23 cellular contexts compared by ENCODE assay signal in genomic region chr11:11543656-11544055, GRCh38.
"Had no signal": no experiment of that assay in that cellular context is flagged by ENCODE, and none has a peak within 500 bp of the region (broad histone marks: within the 10 kb centered on the region; RNA-seq: fewer than 3 reads in every experiment).

No MANE protein-coding gene starts in this region.

- ATAC-seq: activated CD8-positive, alpha-beta memory T cell treated with anti-CD3 and anti-CD28 coated beads, Interleukin-2, amount 10 ng/mL, durations not matched to agents 7 days and 5 days; activated CD8-positive, alpha-beta T cell treated with anti-CD3 and anti-CD28 coated beads for 36 hours; activated naive CD8-positive, alpha-beta T cell treated with anti-CD3 and anti-CD28 coated beads, Interleukin-2, amount 50 U/mL, for 24 hours; mucosa of descending colon had no signal

- H3K9me3 Mint-ChIP-seq: activated B cell treated with CpG ODN at 0.5 μM for 24 hours; activated CD8-positive, alpha-beta T cell treated with anti-CD3 and anti-CD28 coated beads for 36 hours; activated naive CD4-positive, alpha-beta T cell treated with anti-CD3 and anti-CD28 coated beads, Interleukin-2, amount 50 U/mL, for 24 hours; activated naive CD8-positive, alpha-beta T cell treated with anti-CD3 and anti-CD28 coated beads, Interleukin-2, amount 50 U/mL, for 24 hours; activated T-helper 2 cell treated with anti-CD3 and anti-CD28 coated beads, Interferon-gamma antibody, Interleukin-2, Interleukin-4, amounts not matched to agents 10 μg/mL and 5 μg/mL and 100 μg/mL, durations not matched to agents 14 hours and 24 hours and 36 hours; nephron; T-helper 1 cell treated with Interleukin-12 subunit alpha and Interleukin-12 subunit beta and Interleukin-4 antibody, amounts not matched to agents 30 μg/mL and 1 μg/mL, for 36 hours; type B pancreatic cell had no signal

- H3K4me3 Mint-ChIP-seq: activated B cell treated with CpG ODN at 0.5 μM for 24 hours; activated CD8-positive, alpha-beta memory T cell treated with anti-CD3 and anti-CD28 coated beads, Interleukin-2, amount 10 ng/mL, durations not matched to agents 7 days and 5 days; activated CD8-positive, alpha-beta T cell treated with anti-CD3 and anti-CD28 coated beads for 36 hours; activated naive CD4-positive, alpha-beta T cell treated with anti-CD3 and anti-CD28 coated beads, Interleukin-2, amount 50 U/mL, for 24 hours; activated naive CD8-positive, alpha-beta T cell treated with anti-CD3 and anti-CD28 coated beads, Interleukin-2, amount 50 U/mL, for 24 hours; nephron; T-helper 1 cell treated with Interleukin-12 subunit alpha and Interleukin-12 subunit beta and Interleukin-4 antibody, amounts not matched to agents 30 μg/mL and 1 μg/mL, for 36 hours; type B pancreatic cell had no signal

- H3K27ac ChIP-seq: neutrophil, prostate gland, thoracic aorta had no signal

- H3K36me3 Mint-ChIP-seq: activated CD8-positive, alpha-beta memory T cell treated with anti-CD3 and anti-CD28 coated beads, Interleukin-2, amount 10 ng/mL, durations not matched to agents 7 days and 5 days; activated naive CD4-positive, alpha-beta T cell treated with anti-CD3 and anti-CD28 coated beads, Interleukin-2, amount 50 U/mL, for 24 hours; type B pancreatic cell had no signal

- H3K4me1 ChIP-seq: prostate gland had no signal

- H3K9me3 ChIP-seq: mucosa of descending colon, neutrophil, prostate gland, thoracic aorta had no signal

- H3K27me3 ChIP-seq: neutrophil had no signal

- H3K27me3 Mint-ChIP-seq: activated B cell treated with CpG ODN at 0.5 μM for 24 hours; activated CD8-positive, alpha-beta memory T cell treated with anti-CD3 and anti-CD28 coated beads, Interleukin-2, amount 10 ng/mL, durations not matched to agents 7 days and 5 days; activated CD8-positive, alpha-beta T cell treated with anti-CD3 and anti-CD28 coated beads for 36 hours; activated naive CD4-positive, alpha-beta T cell treated with anti-CD3 and anti-CD28 coated beads, Interleukin-2, amount 50 U/mL, for 24 hours; activated naive CD8-positive, alpha-beta T cell treated with anti-CD3 and anti-CD28 coated beads, Interleukin-2, amount 50 U/mL, for 24 hours; type B pancreatic cell had no signal

- H3K4me3 ChIP-seq: mucosa of descending colon, prostate gland, thoracic aorta had no signal

- H3K36me3 ChIP-seq: neutrophil, prostate gland, thoracic aorta had no signal

- DNase-seq: activated B cell treated with CpG ODN at 0.5 μM for 24 hours; activated CD4-positive, alpha-beta T cell treated with anti-CD3 and anti-CD28 coated beads, Interleukin-2, amount 50 U/mL, for 1 hour; activated CD8-positive, alpha-beta memory T cell treated with anti-CD3 and anti-CD28 coated beads, Interleukin-2, amount 10 ng/mL, durations not matched to agents 7 days and 5 days; activated CD8-positive, alpha-beta T cell treated with anti-CD3 and anti-CD28 coated beads for 36 hours; activated naive CD8-positive, alpha-beta T cell treated with anti-CD3 and anti-CD28 coated beads, Interleukin-2, amount 50 U/mL, for 24 hours; activated T-cell treated with anti-CD3 and anti-CD28 coated beads, Interleukin-2, amount 50 U/mL, for 48 hours; amygdala; central memory CD4-positive, alpha-beta T cell; mesenchymal stem cell; mucosa of descending colon; retina; stimulated activated CD4-positive, alpha-beta T cell treated with anti-CD3 and anti-CD28 coated beads, Interleukin-2, amount 100 ng/mL, for 48 hours; stimulated activated naive CD4-positive, alpha-beta T cell treated with Interleukin-2 at 50 U/mL for 16 hours; SW 1271; T1000 had no signal

- H3K27ac Mint-ChIP-seq: activated B cell treated with CpG ODN at 0.5 μM for 24 hours; activated CD8-positive, alpha-beta memory T cell treated with anti-CD3 and anti-CD28 coated beads, Interleukin-2, amount 10 ng/mL, durations not matched to agents 7 days and 5 days; activated CD8-positive, alpha-beta T cell treated with anti-CD3 and anti-CD28 coated beads for 36 hours; activated naive CD4-positive, alpha-beta T cell treated with anti-CD3 and anti-CD28 coated beads, Interleukin-2, amount 50 U/mL, for 24 hours; activated naive CD8-positive, alpha-beta T cell treated with anti-CD3 and anti-CD28 coated beads, Interleukin-2, amount 50 U/mL, for 24 hours; activated T-helper 2 cell treated with anti-CD3 and anti-CD28 coated beads, Interferon-gamma antibody, Interleukin-2, Interleukin-4, amounts not matched to agents 10 μg/mL and 5 μg/mL and 100 μg/mL, durations not matched to agents 14 hours and 24 hours and 36 hours; nephron; T-helper 1 cell treated with Interleukin-12 subunit alpha and Interleukin-12 subunit beta and Interleukin-4 antibody, amounts not matched to agents 30 μg/mL and 1 μg/mL, for 36 hours; type B pancreatic cell had no signal

- H3K4me1 Mint-ChIP-seq: activated B cell treated with CpG ODN at 0.5 μM for 24 hours; activated CD8-positive, alpha-beta memory T cell treated with anti-CD3 and anti-CD28 coated beads, Interleukin-2, amount 10 ng/mL, durations not matched to agents 7 days and 5 days; activated naive CD4-positive, alpha-beta T cell treated with anti-CD3 and anti-CD28 coated beads, Interleukin-2, amount 50 U/mL, for 24 hours; activated naive CD8-positive, alpha-beta T cell treated with anti-CD3 and anti-CD28 coated beads, Interleukin-2, amount 50 U/mL, for 24 hours had no signal
